ENCODE assay signal across 8 cellular contexts in the genomic region with DNA sequence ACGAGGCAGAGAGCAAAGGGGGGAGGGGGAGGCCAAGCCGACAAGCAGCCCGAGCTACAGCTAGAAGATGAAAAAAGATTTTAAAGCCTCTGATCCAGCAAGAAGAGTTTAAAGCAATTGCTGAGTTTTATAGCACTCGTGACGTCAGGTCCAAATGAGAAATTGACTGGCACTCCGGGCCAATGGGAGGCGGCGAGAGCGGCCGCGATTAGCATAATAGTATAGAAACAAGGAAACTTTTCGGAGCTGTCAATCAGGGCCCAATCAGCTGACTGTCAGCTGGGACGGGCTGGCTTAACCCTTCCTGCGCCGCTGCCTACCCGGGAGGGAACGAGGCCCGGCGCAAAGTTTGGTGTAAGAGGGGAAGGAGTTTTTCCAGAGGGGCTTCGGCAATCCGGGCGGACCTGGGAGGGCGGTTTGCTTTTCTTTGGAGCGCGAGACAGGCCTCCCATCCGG. TPM values are rescaled to one million over a fixed set of nuclear protein-coding genes. Genes with fewer than 3 reads are reported as not detected.
DNase-seq lines count a peak whose midpoint lies in the region; ATAC-seq lines count a peak whose summit lies in the region.

Gene MAF, minus strand, starts transcription at position 102 of the 456 bp plus-strand sequence. CDS start 835 bp downstream, outside the sequence.

- peak within 1 kb of the TSS; percentile 81 for H3K9ac ChIP-seq in muscle layer of colon (ENCODE audit: low read length)

- no peak for ATAC-seq in GM21526 (IDR thresholded peaks at IDR 0.05; ENCODE audit: low FRiP score, unreplicated experiment)

- H3K27ac ChIP-seq in muscle layer of colon (ENCODE audit: low read depth, low read length), result peak within 1 kb of the TSS; percentile 90

- H3K27me3 ChIP-seq in muscle layer of colon (ENCODE audit: control insufficient read depth in 1 of 2, insufficient read depth in 2 of 2, low read length in 2 of 2), result no peaks in the 10 kb centered on the region

- no peaks in the 10 kb centered on the region for H3K36me3 ChIP-seq in muscle layer of colon (ENCODE audit: insufficient read depth, low read length)

- peaks cover 6% of the 10 kb centered on the region for H3K4me1 ChIP-seq in muscle layer of colon (ENCODE audit: insufficient read depth, low read length)

- peak within 1 kb of the TSS; percentile 76 to 79 for H3K4me3 ChIP-seq in muscle layer of colon (ENCODE audit: low read depth in 1 of 2, low read length in 2 of 2)

- H3K9me3 ChIP-seq in muscle layer of colon (ENCODE audit: low read length), result no peaks in the 10 kb centered on the region

- DNase-seq in DMS 273 (lab: John Stamatoyannopoulos, UW; ENCODE audit: unreplicated experiment) (peak; percentile 83), HT1080 (ENCODE audit: low read depth) (peak; percentile 61), RKO (ENCODE audit: low spot score) (peak; percentile 65), fibroblast of gingiva (ENCODE audit: low read depth) (peak; percentile 82)
- DNase-seq in activated T-helper 9 cell treated with anti-CD3 and anti-CD28 coated beads, Interleukin-2, amount 50 U/mL, for 16 hours (ENCODE audit: low read depth), result peak; percentile 84
- DNase-seq in stimulated activated CD8-positive, alpha-beta memory T cell treated with anti-CD3 and anti-CD28 coated beads, Interleukin-4, amount 100 ng/mL, for 1 hour (ENCODE audit: low read depth in 2 of 2, low spot score in 1 of 2), result peak; percentile 62 to 70

RNA-seq across cellular contexts. Expression of gene MAF, which starts in this region (rescaled TPM):
- total RNA-seq in HT1080 (2014; rRNA removed; shearing (Covaris generic)), result not detected in 2 replicates
- 0.12 and 0.18 TPM in 2 replicates for polyA plus RNA-seq in HT1080 (2015; cell fraction: cytosol; rRNA removed)
- 0.23 and 0.42 TPM in 2 replicates for polyA plus RNA-seq in HT1080 (2015; cell fraction: nucleus; rRNA removed)

Comparison
In these comparisons a context has a peak if more than half of its experiments do, and no peak if none do; other contexts are left out.
1. Peak in DNase-seq in HT1080; RNA of the gene not detected or under 1 TPM.